In the genomic region with DNA sequence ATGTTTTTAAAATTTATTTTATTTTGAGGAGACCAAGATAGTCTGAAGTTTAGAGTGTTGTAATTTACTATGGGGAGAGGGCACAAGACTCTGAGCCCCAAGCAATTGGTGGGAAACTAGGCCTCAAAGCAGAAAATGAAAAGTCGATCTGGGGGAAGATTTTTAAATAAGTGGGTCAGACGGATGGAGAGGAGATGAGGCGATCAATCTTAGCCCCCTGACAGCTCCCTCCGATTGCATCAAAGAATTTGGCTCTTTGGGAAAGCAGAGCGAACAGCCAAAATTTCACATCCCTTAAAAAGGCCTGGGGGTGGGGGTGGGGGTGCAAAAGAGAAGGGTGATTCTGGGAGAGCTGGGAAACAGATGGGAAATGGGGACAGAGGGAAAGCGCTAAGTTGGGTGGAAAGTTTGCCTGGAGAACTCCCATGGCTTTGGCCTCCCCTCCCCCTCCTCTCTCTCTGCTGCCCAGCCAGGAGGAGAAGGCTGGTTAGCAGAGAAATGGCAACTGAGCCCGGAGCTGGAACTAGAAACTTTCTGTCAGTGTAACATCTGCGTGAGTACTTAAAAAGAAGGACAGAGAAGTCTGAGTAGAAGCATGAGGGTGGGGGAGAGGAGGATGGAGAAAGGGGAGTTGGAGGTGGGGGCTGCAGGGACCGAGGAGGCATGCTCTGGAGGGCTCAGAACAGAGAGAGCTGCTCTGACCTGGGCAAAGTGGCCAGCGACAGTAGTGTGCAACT, we compare ENCODE assay signal across 7 cellular contexts. TPM values are rescaled to one million over a fixed set of nuclear protein-coding genes. Genes with fewer than 3 reads are reported as not detected.
A peak's percentile ranks its signal among the peaks of the same experiment; 100 is the strongest.
DNase-seq lines count a peak whose midpoint lies in the region; ATAC-seq, FAIRE-seq and TF ChIP-seq lines count a peak whose summit lies in the region.
"Had no signal": no experiment of that assay in that cellular context is flagged by ENCODE, and none has a peak within 500 bp of the region (broad histone marks: within the 10 kb centered on the region; RNA-seq: fewer than 3 reads in every experiment).

No MANE protein-coding gene starts in this region.

- peak overlapping the region; percentile 83 for H3K4me2 ChIP-seq in astrocyte (ENCODE audit: low read length)

- TF ChIP-seq CTCF in astrocyte (IDR thresholded peaks at IDR 0.05; ENCODE audit: insufficient read depth, low read depth, low read length) = no peak
- no peak for TF ChIP-seq CTCF in nephron progenitor cell (IDR thresholded peaks at IDR 0.05)

- peaks cover 2% of the 10 kb centered on the region for H3K36me3 Mint-ChIP-seq in astrocyte (ENCODE audit: low read depth, unreplicated experiment)
- peaks cover 40% of the 10 kb centered on the region for H3K36me3 Mint-ChIP-seq in nephron progenitor cell (ENCODE audit: low read depth)

- H3K9me3 ChIP-seq in HUES48 (ENCODE audit: control insufficient read depth, insufficient read depth, low read length) (no peaks in the 10 kb centered on the region), astrocyte (ENCODE audit: insufficient read depth, low read depth, low read length) (no peaks in the 10 kb centered on the region)

- H3K9ac ChIP-seq in HUES48 (ENCODE audit: low read depth, low read length) = no peak overlapping the region
- H3K9ac ChIP-seq in astrocyte (ENCODE audit: low read length) = peak overlapping the region; percentile 96

- H3K27ac Mint-ChIP-seq in astrocyte (ENCODE audit: unreplicated experiment) (peak overlapping the region; percentile 55), nephron progenitor cell (peak overlapping the region; percentile 100)

- H3K79me2 ChIP-seq in astrocyte (ENCODE audit: insufficient read depth, low read length) = peaks cover 71% of the 10 kb centered on the region

- no peak for ATAC-seq in GM19328 (IDR thresholded peaks at IDR 0.05; ENCODE audit: unreplicated experiment)
- no peak for ATAC-seq in GM21723 (IDR thresholded peaks at IDR 0.05; ENCODE audit: unreplicated experiment)

- H3K27me3 ChIP-seq in HUES48 (ENCODE audit: control insufficient read depth, insufficient read depth, low read length) = peaks cover 100% of the 10 kb centered on the region
- H3K27me3 ChIP-seq in astrocyte (ENCODE audit: insufficient read depth, low read length) = peaks cover 44% of the 10 kb centered on the region

- H4K20me1 ChIP-seq in astrocyte (ENCODE audit: insufficient read depth, low read length) = no peaks in the 10 kb centered on the region

- H3K4me1 Mint-ChIP-seq in astrocyte (ENCODE audit: low read depth, unreplicated experiment) (peaks cover 2% of the 10 kb centered on the region), nephron progenitor cell (peaks cover 70% of the 10 kb centered on the region)

- no peak overlapping the region for H3K4me3 Mint-ChIP-seq in astrocyte (ENCODE audit: unreplicated experiment)
- H3K4me3 Mint-ChIP-seq in nephron progenitor cell = peak overlapping the region; percentile 99

- H3K27ac ChIP-seq in HUES48 (ENCODE audit: low read depth, low read length) = no peak overlapping the region
- H3K27ac ChIP-seq in astrocyte (ENCODE audit: low read depth, low read length) = peak overlapping the region; percentile 95

- DNase-seq in astrocyte (ENCODE audit: low read depth) (no peak), nephron progenitor cell (peak; percentile 65), ureter (ENCODE audit: low spot score) (no peak)

- no peak for FAIRE-seq in astrocyte (lab: Jason Lieb, UNC)

- peak overlapping the region; percentile 5; the same call in 1 of the 2 replicates for H3K4me3 ChIP-seq in HUES48 (ENCODE audit: low read depth, low read length)
- H3K4me3 ChIP-seq in astrocyte (ENCODE audit: insufficient read depth, low read depth, low read length) = peak overlapping the region; percentile 9

- no peak overlapping the region for H2AFZ ChIP-seq in astrocyte (ENCODE audit: low read depth, low read length)

- peaks cover 54% of the 10 kb centered on the region for H3K4me1 ChIP-seq in HUES48 (ENCODE audit: control insufficient read depth, insufficient read depth, low read length)
- peaks cover 36% of the 10 kb centered on the region for H3K4me1 ChIP-seq in astrocyte (ENCODE audit: insufficient read depth, low read length)

- no peaks in the 10 kb centered on the region for H3K36me3 ChIP-seq in HUES48 (ENCODE audit: control insufficient read depth, insufficient read depth, low read length)
- H3K36me3 ChIP-seq in astrocyte (ENCODE audit: insufficient read depth, low read length) = no peaks in the 10 kb centered on the region

- H3K27me3 Mint-ChIP-seq in astrocyte (ENCODE audit: low read depth, unreplicated experiment) (peaks cover 82% of the 10 kb centered on the region), nephron progenitor cell (ENCODE audit: low read depth, poor library complexity) (peaks cover 6% of the 10 kb centered on the region)

- peaks cover 14% of the 10 kb centered on the region for H3K9me3 Mint-ChIP-seq in astrocyte (ENCODE audit: unreplicated experiment)
- no peaks in the 10 kb centered on the region for H3K9me3 Mint-ChIP-seq in nephron progenitor cell

RNA-seq across cellular contexts. Expression of gene HOXB2, which starts 1.4 kb away (rescaled TPM):
- 0.41 and 1.8 TPM in 2 replicates for total RNA-seq in astrocyte
- total RNA-seq in ureter = 50.7 TPM

RNA-seq across cellular contexts. Expression of gene HOXB1, which starts 15.5 kb away (rescaled TPM):
- not detected in 2 replicates for total RNA-seq in astrocyte
- 0.31 TPM for total RNA-seq in ureter
- total RNA-seq: mucosa of gallbladder had no signal

RNA-seq across cellular contexts. Expression of gene HOXB4, which starts 31.8 kb away (rescaled TPM):
- total RNA-seq in astrocyte (not detected in 2 replicates), ureter (28.7 TPM)

RNA-seq across cellular contexts. Expression of gene HOXB3, which starts 43.7 kb away (rescaled TPM):
- total RNA-seq in astrocyte (not detected in 2 replicates), ureter (179 TPM)

RNA-seq across cellular contexts. Expression of gene HOXB5, which starts 47.2 kb away (rescaled TPM):
- total RNA-seq in astrocyte (not detected in 2 replicates), ureter (30.1 TPM)

Comparison
In these comparisons a context has a peak if more than half of its experiments do, and no peak if none do; other contexts are left out.
1. RNA of gene HOXB2, which starts 1.4 kb away (total RNA-seq): 50.7 TPM in ureter (single experiment); 0.41 to 1.8 TPM in astrocyte; every median in the first group is over 10 times any median in the second.
2. RNA of gene HOXB4, which starts 31.8 kb away (total RNA-seq): 28.7 TPM in ureter (single experiment); not detected in astrocyte; every median in the first group is over 10 times any median in the second.